Comparison of ENCODE assay signal across 7 cellular contexts in the genomic region with DNA sequence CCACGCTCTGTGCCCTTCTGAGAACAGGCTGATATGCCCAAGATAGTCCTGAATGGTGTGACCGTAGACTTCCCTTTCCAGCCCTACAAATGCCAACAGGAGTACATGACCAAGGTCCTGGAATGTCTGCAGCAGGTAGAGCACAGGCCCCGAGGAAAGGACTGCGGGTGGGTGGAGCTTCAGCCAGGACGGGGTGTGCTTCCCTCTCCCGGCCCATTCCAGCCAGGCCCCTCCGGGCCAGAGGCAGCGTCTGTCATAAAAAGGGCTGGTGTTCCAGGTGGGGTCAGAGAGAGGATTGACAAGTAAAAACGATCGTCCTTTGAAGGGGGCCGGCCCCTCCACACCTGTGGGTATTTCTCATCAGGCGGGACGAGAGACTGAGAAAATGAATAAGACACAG. TPM values are rescaled to one million over a fixed set of nuclear protein-coding genes. Genes with fewer than 3 reads are reported as not detected.
DNase-seq lines count a peak whose midpoint lies in the region; ATAC-seq and TF ChIP-seq lines count a peak whose summit lies in the region.

No MANE protein-coding gene starts in this region.

- CTCF ChIA-PET in activated CD8-positive, alpha-beta T cell treated with anti-CD3 and anti-CD28 coated beads, Interleukin-2, amount 10 ng/mL, durations not matched to agents 7 days and 5 days (lab: Charles Lee), result no interaction called here

- no peaks in the 10 kb centered on the region for H3K27me3 ChIP-seq in HL-60 (ENCODE audit: insufficient read depth, poor library complexity, severe bottlenecking)
- no peaks in the 10 kb centered on the region for H3K27me3 ChIP-seq in iPS-20b (ENCODE audit: insufficient read depth, low read length)

- no peaks in the 10 kb centered on the region for H3K9me3 ChIP-seq in iPS-20b (ENCODE audit: insufficient read depth, low read depth, low read length)

- peak overlapping the region; percentile 91 for H3K4me3 ChIP-seq in HL-60 (replicated peaks; ENCODE audit: insufficient read depth, low read length)
- H3K4me3 ChIP-seq in iPS-20b (ENCODE audit: low read length), result peak overlapping the region; percentile 95

- DNase-seq in HL-60 (ENCODE audit: low read depth in 1 of 2, low spot score in 1 of 2) (no peak), NCI-H1105 (lab: John Stamatoyannopoulos, UW) (no peak), NCI-H69 (lab: John Stamatoyannopoulos, UW) (no peak)
- DNase-seq in activated CD8-positive, alpha-beta T cell treated with anti-CD3 and anti-CD28 coated beads, Interleukin-2, amount 10 ng/mL, durations not matched to agents 7 days and 5 days, result no peak
- DNase-seq in stimulated activated naive CD8-positive, alpha-beta T cell treated with anti-CD3 and anti-CD28 coated beads, Interleukin-15, amount 100 ng/mL, for 72 hours, result no peak

- no peaks in the 10 kb centered on the region for H3K27me3 Mint-ChIP-seq in activated CD8-positive, alpha-beta T cell treated with anti-CD3 and anti-CD28 coated beads, Interleukin-2, amount 10 ng/mL, durations not matched to agents 7 days and 5 days (ENCODE audit: low read depth)
- H3K27me3 Mint-ChIP-seq in stimulated activated naive CD8-positive, alpha-beta T cell treated with anti-CD3 and anti-CD28 coated beads, Interleukin-15, amount 100 ng/mL, for 72 hours, result no peaks in the 10 kb centered on the region

- H3K27ac ChIP-seq in HL-60 (replicated peaks), result no peak overlapping the region; the same call in 1 of the 2 replicates
- no peak overlapping the region for H3K27ac ChIP-seq in iPS-20b (ENCODE audit: low read length)

- peaks cover 38% of the 10 kb centered on the region for H3K36me3 ChIP-seq in iPS-20b (ENCODE audit: insufficient read depth, low read depth, low read length)

- no peaks in the 10 kb centered on the region for H3K9me3 Mint-ChIP-seq in activated CD8-positive, alpha-beta T cell treated with anti-CD3 and anti-CD28 coated beads, Interleukin-2, amount 10 ng/mL, durations not matched to agents 7 days and 5 days (ENCODE audit: insufficient read depth)
- no peaks in the 10 kb centered on the region for H3K9me3 Mint-ChIP-seq in stimulated activated naive CD8-positive, alpha-beta T cell treated with anti-CD3 and anti-CD28 coated beads, Interleukin-15, amount 100 ng/mL, for 72 hours

- no peak overlapping the region for H3K27ac Mint-ChIP-seq in activated CD8-positive, alpha-beta T cell treated with anti-CD3 and anti-CD28 coated beads, Interleukin-2, amount 10 ng/mL, durations not matched to agents 7 days and 5 days
- no peak overlapping the region for H3K27ac Mint-ChIP-seq in stimulated activated naive CD8-positive, alpha-beta T cell treated with anti-CD3 and anti-CD28 coated beads, Interleukin-15, amount 100 ng/mL, for 72 hours

- TF ChIP-seq CTCF in HL-60 (IDR thresholded peaks at IDR 0.05; ENCODE audit: insufficient read depth, low read length), result no peak

- peaks cover 33% of the 10 kb centered on the region for H3K4me1 Mint-ChIP-seq in activated CD8-positive, alpha-beta T cell treated with anti-CD3 and anti-CD28 coated beads, Interleukin-2, amount 10 ng/mL, durations not matched to agents 7 days and 5 days (ENCODE audit: low read depth)
- H3K4me1 Mint-ChIP-seq in stimulated activated naive CD8-positive, alpha-beta T cell treated with anti-CD3 and anti-CD28 coated beads, Interleukin-15, amount 100 ng/mL, for 72 hours, result peaks cover 51% of the 10 kb centered on the region

- H3K4me1 ChIP-seq in iPS-20b (ENCODE audit: insufficient read depth, low read length), result peaks cover 7% of the 10 kb centered on the region

- no peak for ATAC-seq in activated CD8-positive, alpha-beta T cell treated with anti-CD3 and anti-CD28 coated beads, Interleukin-2, amount 10 ng/mL, durations not matched to agents 7 days and 5 days
- ATAC-seq in stimulated activated naive CD8-positive, alpha-beta T cell treated with anti-CD3 and anti-CD28 coated beads, Interleukin-15, amount 100 ng/mL, for 72 hours, result no peak
- no peak for ATAC-seq in HG02763 (IDR thresholded peaks at IDR 0.05; ENCODE audit: unreplicated experiment)

- H3K9ac ChIP-seq in iPS-20b (ENCODE audit: low read depth, low read length), result peak overlapping the region; percentile 84; the same call in 1 of the 2 replicates

- POLR2A ChIA-PET in activated CD8-positive, alpha-beta T cell treated with anti-CD3 and anti-CD28 coated beads, Interleukin-2, amount 10 ng/mL, durations not matched to agents 7 days and 5 days (lab: Charles Lee), result no interaction called here

- peaks cover 11% of the 10 kb centered on the region for H3K36me3 Mint-ChIP-seq in activated CD8-positive, alpha-beta T cell treated with anti-CD3 and anti-CD28 coated beads, Interleukin-2, amount 10 ng/mL, durations not matched to agents 7 days and 5 days (ENCODE audit: low read depth)

- H3K4me3 Mint-ChIP-seq in activated CD8-positive, alpha-beta T cell treated with anti-CD3 and anti-CD28 coated beads, Interleukin-2, amount 10 ng/mL, durations not matched to agents 7 days and 5 days, result peak overlapping the region; percentile 97
- H3K4me3 Mint-ChIP-seq in stimulated activated naive CD8-positive, alpha-beta T cell treated with anti-CD3 and anti-CD28 coated beads, Interleukin-15, amount 100 ng/mL, for 72 hours, result peak overlapping the region; percentile 90 to 98

RNA-seq across cellular contexts. Expression of a gene that starts 1.3 kb away (rescaled TPM):
- 10 to 100 TPM; 49.8 to 54.3 TPM for total RNA-seq in activated CD8-positive, alpha-beta T cell treated with anti-CD3 and anti-CD28 coated beads, Interleukin-2, amount 10 ng/mL, durations not matched to agents 7 days and 5 days

RNA-seq across cellular contexts. Expression of a gene that starts 6.1 kb away (rescaled TPM):
- total RNA-seq in activated CD8-positive, alpha-beta T cell treated with anti-CD3 and anti-CD28 coated beads, Interleukin-2, amount 10 ng/mL, durations not matched to agents 7 days and 5 days, result 10 to 100 TPM; 13.1 to 13.3 TPM

RNA-seq across cellular contexts. Expression of a gene that starts 32.5 kb away (rescaled TPM):
- 10 to 100 TPM; 16.2 TPM for total RNA-seq in activated CD8-positive, alpha-beta T cell treated with anti-CD3 and anti-CD28 coated beads, Interleukin-2, amount 10 ng/mL, durations not matched to agents 7 days and 5 days

RNA-seq across cellular contexts. Expression of a gene that starts 37.1 kb away (rescaled TPM):
- not detected for total RNA-seq in activated CD8-positive, alpha-beta T cell treated with anti-CD3 and anti-CD28 coated beads, Interleukin-2, amount 10 ng/mL, durations not matched to agents 7 days and 5 days

RNA-seq across cellular contexts. Expression of a gene that starts 48.4 kb away (rescaled TPM):
- 10 to 100 TPM; 55.2 to 57.6 TPM for total RNA-seq in activated CD8-positive, alpha-beta T cell treated with anti-CD3 and anti-CD28 coated beads, Interleukin-2, amount 10 ng/mL, durations not matched to agents 7 days and 5 days
